8 cellular contexts compared by ENCODE assay signal in the genomic region with DNA sequence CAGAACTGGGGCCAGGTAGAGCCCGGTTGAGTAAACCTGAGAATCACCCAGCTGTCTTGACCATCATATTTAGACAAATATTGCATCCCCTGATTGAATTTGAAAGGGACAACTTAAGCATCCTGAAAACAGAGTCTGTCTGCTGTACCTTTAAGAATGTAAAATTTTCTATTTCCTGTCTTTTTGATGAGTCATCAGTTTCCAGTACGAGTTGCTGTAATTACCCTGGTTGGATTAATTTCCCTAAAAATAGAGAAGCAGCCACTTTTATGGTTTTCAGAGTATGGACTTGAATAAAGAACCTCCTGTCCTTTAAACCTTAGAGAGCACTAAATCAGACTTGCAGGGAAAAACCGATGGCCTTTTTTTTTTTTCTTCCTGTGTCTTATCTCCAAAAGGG.
A peak's percentile ranks its signal among the peaks of the same experiment; 100 is the strongest.
DNase-seq lines count a peak whose midpoint lies in the region; ATAC-seq, FAIRE-seq and TF ChIP-seq lines count a peak whose summit lies in the region.

No MANE protein-coding gene starts in this region.

- H3K36me3 Mint-ChIP-seq in astrocyte (ENCODE audit: low read depth, unreplicated experiment) = peaks cover 3% of the 10 kb centered on the region

- peak; percentile 67 for ATAC-seq in mucosa of descending colon
- ATAC-seq in Right ventricle myocardium superior (ENCODE audit: poor library complexity) = no peak

- peaks cover 36% of the 10 kb centered on the region for H3K4me1 ChIP-seq in astrocyte (ENCODE audit: insufficient read depth, low read length)
- no peaks in the 10 kb centered on the region for H3K4me1 ChIP-seq in mucosa of descending colon (ENCODE audit: low read depth)

- peak overlapping the region; percentile 53 for H3K27ac ChIP-seq in astrocyte (ENCODE audit: low read depth, low read length)

- no peaks in the 10 kb centered on the region for H3K9me3 Mint-ChIP-seq in astrocyte (ENCODE audit: unreplicated experiment)

- peak overlapping the region; percentile 69 for H3K4me2 ChIP-seq in astrocyte (ENCODE audit: low read length)

- no peak for TF ChIP-seq CTCF in astrocyte (IDR thresholded peaks at IDR 0.05; ENCODE audit: insufficient read depth, low read depth, low read length)
- no peak for TF ChIP-seq CTCF in mucosa of descending colon (IDR thresholded peaks at IDR 0.05)

- H3K9me3 ChIP-seq in astrocyte (ENCODE audit: insufficient read depth, low read depth, low read length) (no peaks in the 10 kb centered on the region), mucosa of descending colon (no peaks in the 10 kb centered on the region)

- no peak for FAIRE-seq in astrocyte (lab: Jason Lieb, UNC)

- peak overlapping the region; percentile 91 for H3K27ac Mint-ChIP-seq in astrocyte (ENCODE audit: unreplicated experiment)

- H3K4me1 Mint-ChIP-seq in astrocyte (ENCODE audit: low read depth, unreplicated experiment) = peaks cover 46% of the 10 kb centered on the region

- H3K9ac ChIP-seq in astrocyte (ENCODE audit: low read length) = peak overlapping the region; percentile 23

- no peaks in the 10 kb centered on the region for H3K27me3 ChIP-seq in astrocyte (ENCODE audit: insufficient read depth, low read length)

- no peaks in the 10 kb centered on the region for H4K20me1 ChIP-seq in astrocyte (ENCODE audit: insufficient read depth, low read length)

- no peak overlapping the region for H2AFZ ChIP-seq in astrocyte (ENCODE audit: low read depth, low read length)

- H3K36me3 ChIP-seq in astrocyte (ENCODE audit: insufficient read depth, low read length) (no peaks in the 10 kb centered on the region), mucosa of descending colon (ENCODE audit: low read depth) (no peaks in the 10 kb centered on the region)

- H3K4me3 ChIP-seq in astrocyte (ENCODE audit: insufficient read depth, low read depth, low read length) = no peak overlapping the region
- H3K4me3 ChIP-seq in mucosa of descending colon = no peak overlapping the region

- DNase-seq in EL (peak; percentile 39), MV-4-11 (lab: John Stamatoyannopoulos, UW) (peak; percentile 85), astrocyte (ENCODE audit: low read depth) (peak; percentile 57), mucosa of descending colon (no peak), NCI-H1092 (lab: John Stamatoyannopoulos, UW) (no peak), Right ventricle myocardium superior (no peak), GDM1 (lab: John Stamatoyannopoulos, UW) (no peak), DMS153 (lab: John Stamatoyannopoulos, UW) (no peak)

- intact Hi-C loops in mucosa of descending colon (cut with DNase I, micrococcal nuclease) = loop anchor here in 1 of 2 donors (10.0 kb wide), 1 partner anchor 307 kb away; the partner anchor contains the start of gene CUX1
- intact Hi-C loops in Right ventricle myocardium superior (cut with DNase I) = no loop called here

- no peak overlapping the region for H3K4me3 Mint-ChIP-seq in astrocyte (ENCODE audit: unreplicated experiment)

- no peaks in the 10 kb centered on the region for H3K27me3 Mint-ChIP-seq in astrocyte (ENCODE audit: low read depth, unreplicated experiment)

- H3K79me2 ChIP-seq in astrocyte (ENCODE audit: insufficient read depth, low read length) = no peaks in the 10 kb centered on the region

Comparison
In these comparisons a context has a peak if more than half of its experiments do, and no peak if none do; other contexts are left out.
1. DNase-seq: peak in EL (single experiment), MV-4-11 (single experiment) and astrocyte (single experiment); none in mucosa of descending colon (0 of 3), NCI-H1092 (single experiment), Right ventricle myocardium superior (single experiment), GDM1 (single experiment) and DMS153 (single experiment).